In genomic region chr1:204989266-204990058, GRCh38 we compare ENCODE assay signal across 8 cellular contexts. TPM values are rescaled to one million over a fixed set of nuclear protein-coding genes. Genes with fewer than 3 reads are reported as not detected.
DNase-seq lines count a peak whose midpoint lies in the region; ATAC-seq and TF ChIP-seq lines count a peak whose summit lies in the region.

No MANE protein-coding gene starts in this region.

- no peaks in the 10 kb centered on the region for H3K27me3 ChIP-seq in liver (ENCODE audit: control insufficient read depth in 4 of 4, insufficient read depth in 4 of 4, low read length in 3 of 4)

- peak; percentile 100 for TF ChIP-seq RAD21 in liver (IDR thresholded peaks at IDR 0.05)

- H3K9me3 ChIP-seq in HEK293 (ENCODE audit: control insufficient read depth, insufficient read depth, low read depth, low read length) (no peaks in the 10 kb centered on the region), liver (ENCODE audit: control insufficient read depth in 4 of 4, low read length in 3 of 4) (no peaks in the 10 kb centered on the region)

- TF ChIP-seq CTCF in HEK293 (tag by site-specific recombination; IDR thresholded peaks at IDR 0.05) (peak; percentile 88), liver (IDR thresholded peaks at IDR 0.05; ENCODE audit: low read depth, low read length, missing input control) (peak; percentile 99)

- H3K27ac Mint-ChIP-seq in activated CD4-positive, alpha-beta T cell treated with anti-CD3 and anti-CD28 coated beads, Interleukin-2, amount 10 ng/mL, durations not matched to agents 24 days and 14 days: no peak overlapping the region

- peaks cover 11% of the 10 kb centered on the region for H3K4me1 Mint-ChIP-seq in activated CD4-positive, alpha-beta T cell treated with anti-CD3 and anti-CD28 coated beads, Interleukin-2, amount 10 ng/mL, durations not matched to agents 24 days and 14 days

- CTCF ChIA-PET in HEK293 (lab: Yijun Ruan, JAX): interaction anchor here (0.6 to 13.8 kb wide), 56 partner anchors 9 to 1277 kb away, joined by 3 to 282 read pairs (median 4); partner anchors contain the start of genes RBBP5 and TMCC2

- POLR2A ChIA-PET in HEK293 (lab: Yijun Ruan, JAX): interaction anchor here (1.3 kb wide), 1 partner anchor 72 kb away, joined by 5 read pairs; no protein-coding TSS in a partner anchor

- no peak overlapping the region for H3K27ac ChIP-seq in HEK293 (ENCODE audit: extremely low read depth, low read depth, low read length)
- H3K27ac ChIP-seq in liver (ENCODE audit: low read depth in 1 of 2, low read length in 2 of 2): no peak overlapping the region

- no peak for ATAC-seq in HG02981 (IDR thresholded peaks at IDR 0.05; ENCODE audit: unreplicated experiment)

- 46% methylated on average over 16 of the region's 16 CpGs for WGBS in liver

- DNase-seq in C1 segment of cervical spinal cord (lab: John Stamatoyannopoulos, UW): peak in 13 of 14 donors; percentile 52 to 94 (median 84)
- DNase-seq in NCI-H446 treated with DMSO at 0.1 percent for 48 hours (lab: John Stamatoyannopoulos, UW): peak; percentile 74
- peak; percentile 89 for DNase-seq in activated CD4-positive, alpha-beta T cell treated with anti-CD3 and anti-CD28 coated beads, Interleukin-2, amount 10 ng/mL, durations not matched to agents 24 days and 14 days
- peak; percentile 50 to 70 for DNase-seq in dermis microvascular lymphatic vessel endothelial cell (ENCODE audit: low read depth in 2 of 2)
- peak in 2 of 3 experiments; percentile 27 to 55 for DNase-seq in stimulated activated CD4-positive, alpha-beta T cell treated with anti-CD3 and anti-CD28 coated beads, TNF-alpha, amount 100 ng/mL, for 24 hours (ENCODE audit: low read depth in 3 of 3)

- intact Hi-C loops in activated CD4-positive, alpha-beta T cell treated with anti-CD3 and anti-CD28 coated beads, Interleukin-2, amount 10 ng/mL, durations not matched to agents 24 days and 14 days (cut with micrococcal nuclease): loop anchor here (1.0 to 5.0 kb wide), 3 partner anchors 72 to 267 kb away; no protein-coding TSS in a partner anchor

- H3K27me3 Mint-ChIP-seq in activated CD4-positive, alpha-beta T cell treated with anti-CD3 and anti-CD28 coated beads, Interleukin-2, amount 10 ng/mL, durations not matched to agents 24 days and 14 days: peaks cover 2% of the 10 kb centered on the region

- no peak overlapping the region for H3K9ac ChIP-seq in liver (ENCODE audit: low read depth in 1 of 2, low read length in 2 of 2)

- no peaks in the 10 kb centered on the region for H3K36me3 ChIP-seq in HEK293 (ENCODE audit: control insufficient read depth in 2 of 2, insufficient read depth in 1 of 2, low read length in 2 of 2)
- no peaks in the 10 kb centered on the region for H3K36me3 ChIP-seq in liver (ENCODE audit: control insufficient read depth in 4 of 4, insufficient read depth in 3 of 4, low read depth in 1 of 4, low read length in 3 of 4)

- H3K4me3 ChIP-seq in HEK293 (ENCODE audit: low read depth, low read length) (no peak overlapping the region), liver (ENCODE audit: low read depth in 1 of 3, low read length in 3 of 3) (no peak overlapping the region)

- no peaks in the 10 kb centered on the region for H3K9me3 Mint-ChIP-seq in activated CD4-positive, alpha-beta T cell treated with anti-CD3 and anti-CD28 coated beads, Interleukin-2, amount 10 ng/mL, durations not matched to agents 24 days and 14 days

- H3K4me3 Mint-ChIP-seq in activated CD4-positive, alpha-beta T cell treated with anti-CD3 and anti-CD28 coated beads, Interleukin-2, amount 10 ng/mL, durations not matched to agents 24 days and 14 days: no peak overlapping the region

- H3K4me1 ChIP-seq in HEK293 (ENCODE audit: control insufficient read depth, insufficient read depth, low read length) (no peaks in the 10 kb centered on the region), liver (ENCODE audit: control insufficient read depth in 4 of 4, insufficient read depth in 4 of 4, low read length in 3 of 4) (peaks cover 9 to 16% (median 13%) of the 10 kb centered on the region in 4 donors)

- H3K36me3 Mint-ChIP-seq in activated CD4-positive, alpha-beta T cell treated with anti-CD3 and anti-CD28 coated beads, Interleukin-2, amount 10 ng/mL, durations not matched to agents 24 days and 14 days (ENCODE audit: low read depth): no peaks in the 10 kb centered on the region

TF ChIP-seq in HEK293, 187 proteins besides CTCF, POLR2A, EP300 and RAD21:
- TF ChIP-seq ZNF654 (tag by site-specific recombination; IDR thresholded peaks at IDR 0.05; ENCODE audit: low read depth) (peak; percentile 99), ZNF629 (tag by site-specific recombination; IDR thresholded peaks at IDR 0.05) (peak; percentile 59; the same call in 1 of the 2 replicates), ZNF571 (tag by site-specific recombination; IDR thresholded peaks at IDR 0.05) (no peak), ZSCAN30 (tag by site-specific recombination; IDR thresholded peaks at IDR 0.05) (peak; percentile 97), ZNF2 (tag by site-specific recombination; IDR thresholded peaks at IDR 0.05) (peak; percentile 72; the same call in 1 of the 2 replicates), ZNF10 (tag by site-specific recombination; IDR thresholded peaks at IDR 0.05) (peak; percentile 40; the same call in 1 of the 2 replicates), ZNF140 (tag by site-specific recombination; IDR thresholded peaks at IDR 0.05) (no peak), ZNF660 (tag by site-specific recombination; IDR thresholded peaks at IDR 0.05) (peak; percentile 72; the same call in 1 of the 2 replicates), GLI4 (tag by site-specific recombination; IDR thresholded peaks at IDR 0.05) (no peak), ZBTB17 (tag by site-specific recombination; IDR thresholded peaks at IDR 0.05) (peak; percentile 35; the same call in 1 of the 2 replicates), SP7 (tag by site-specific recombination; IDR thresholded peaks at IDR 0.05) (peak; percentile 23; the same call in 1 of the 2 replicates)

TF ChIP-seq in liver, 16 proteins besides CTCF, POLR2A, EP300 and RAD21:
- TF ChIP-seq HNF4A (conservative IDR thresholded peaks at IDR 0.05): peak; percentile 18 to 46
- TF ChIP-seq RXRA (IDR thresholded peaks at IDR 0.05): peak; percentile 79 to 92
- TF ChIP-seq NR2F2 (IDR thresholded peaks at IDR 0.05): no peak
- TF ChIP-seq FOXA2 (IDR thresholded peaks at IDR 0.05): no peak
- TF ChIP-seq, protein P1, sequence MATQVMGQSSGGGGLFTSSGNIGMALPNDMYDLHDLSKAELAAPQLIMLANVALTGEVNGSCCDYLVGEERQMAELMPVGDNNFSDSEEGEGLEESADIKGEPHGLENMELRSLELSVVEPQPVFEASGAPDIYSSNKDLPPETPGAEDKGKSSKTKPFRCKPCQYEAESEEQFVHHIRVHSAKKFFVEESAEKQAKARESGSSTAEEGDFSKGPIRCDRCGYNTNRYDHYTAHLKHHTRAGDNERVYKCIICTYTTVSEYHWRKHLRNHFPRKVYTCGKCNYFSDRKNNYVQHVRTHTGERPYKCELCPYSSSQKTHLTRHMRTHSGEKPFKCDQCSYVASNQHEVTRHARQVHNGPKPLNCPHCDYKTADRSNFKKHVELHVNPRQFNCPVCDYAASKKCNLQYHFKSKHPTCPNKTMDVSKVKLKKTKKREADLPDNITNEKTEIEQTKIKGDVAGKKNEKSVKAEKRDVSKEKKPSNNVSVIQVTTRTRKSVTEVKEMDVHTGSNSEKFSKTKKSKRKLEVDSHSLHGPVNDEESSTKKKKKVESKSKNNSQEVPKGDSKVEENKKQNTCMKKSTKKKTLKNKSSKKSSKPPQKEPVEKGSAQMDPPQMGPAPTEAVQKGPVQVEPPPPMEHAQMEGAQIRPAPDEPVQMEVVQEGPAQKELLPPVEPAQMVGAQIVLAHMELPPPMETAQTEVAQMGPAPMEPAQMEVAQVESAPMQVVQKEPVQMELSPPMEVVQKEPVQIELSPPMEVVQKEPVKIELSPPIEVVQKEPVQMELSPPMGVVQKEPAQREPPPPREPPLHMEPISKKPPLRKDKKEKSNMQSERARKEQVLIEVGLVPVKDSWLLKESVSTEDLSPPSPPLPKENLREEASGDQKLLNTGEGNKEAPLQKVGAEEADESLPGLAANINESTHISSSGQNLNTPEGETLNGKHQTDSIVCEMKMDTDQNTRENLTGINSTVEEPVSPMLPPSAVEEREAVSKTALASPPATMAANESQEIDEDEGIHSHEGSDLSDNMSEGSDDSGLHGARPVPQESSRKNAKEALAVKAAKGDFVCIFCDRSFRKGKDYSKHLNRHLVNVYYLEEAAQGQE (IDR thresholded peaks at IDR 0.05): no peak
- TF ChIP-seq FOXA1 (IDR thresholded peaks at IDR 0.05): no peak
- no peak for TF ChIP-seq HNF4G (IDR thresholded peaks at IDR 0.05)

RNA-seq across cellular contexts. Expression of gene CNTN2, which starts 53.5 kb away (rescaled TPM):
- total RNA-seq in activated CD4-positive, alpha-beta T cell treated with anti-CD3 and anti-CD28 coated beads, Interleukin-2, amount 10 ng/mL, durations not matched to agents 24 days and 14 days: not detected in 2 replicates
- total RNA-seq in dermis microvascular lymphatic vessel endothelial cell (not detected in 2 replicates), liver (under 1 TPM; 0.05 to 0.17 TPM)
- polyA plus RNA-seq in liver: under 1 TPM; 0.17 to 0.25 TPM
